In the genomic region with DNA sequence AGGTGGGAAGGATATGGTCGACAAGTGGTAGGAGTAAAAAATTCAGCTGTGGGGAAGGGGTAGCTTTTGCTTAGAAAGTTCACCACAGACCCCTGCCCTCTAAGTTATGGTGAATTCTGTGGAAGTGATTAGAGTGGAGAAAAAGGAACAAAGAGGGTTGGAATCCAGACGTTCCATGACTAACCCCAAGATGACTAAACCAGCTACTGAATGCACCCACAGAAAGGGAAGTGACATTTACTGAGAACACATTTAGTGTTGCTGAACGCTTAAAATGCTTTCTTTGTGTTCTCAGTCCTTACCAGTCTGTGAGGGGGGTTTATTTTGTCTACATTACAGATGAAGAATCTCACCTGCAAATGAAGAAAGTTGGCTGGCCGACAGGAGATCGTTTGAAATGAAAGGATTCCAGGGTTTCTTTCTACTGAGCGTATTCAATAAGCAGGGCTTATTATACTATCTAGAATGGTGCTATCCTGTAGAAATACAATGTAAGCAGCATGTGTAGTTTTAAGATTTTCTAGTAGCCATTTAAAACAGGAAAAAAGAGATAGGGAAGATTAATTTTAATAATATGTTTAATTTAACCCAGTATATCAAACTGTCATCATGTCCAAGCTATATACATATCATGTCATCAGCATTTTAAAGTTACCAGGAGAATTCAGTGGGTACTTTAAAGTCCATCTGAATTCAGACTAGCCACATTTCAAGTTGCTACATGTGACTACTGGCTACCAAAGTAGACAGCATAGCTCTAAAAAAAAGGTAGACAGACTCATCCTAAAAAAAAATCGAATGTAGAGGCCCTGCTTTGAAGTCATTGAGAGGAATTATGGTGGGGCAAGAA, we compare ENCODE assay signal across 1 cellular context.
A peak's percentile ranks its signal among the peaks of the same experiment; 100 is the strongest.
TF ChIP-seq lines count a peak whose summit lies in the region.

No MANE protein-coding gene starts in this region.

TF ChIP-seq in SK-N-SH, 30 proteins besides CTCF, POLR2A, EP300 and RAD21 (continued from another document):
- TF ChIP-seq REST (IDR thresholded peaks at IDR 0.05; ENCODE audit: low read depth, low read length): 0 out of 2 replicates have a peak, but pooled peaks have one; percentile 39
- TF ChIP-seq YY1 (IDR thresholded peaks at IDR 0.05; ENCODE audit: low read depth): peak; percentile 12; the same call in 1 of the 2 replicates
- TF ChIP-seq SIN3A (IDR thresholded peaks at IDR 0.05; ENCODE audit: borderline replicate concordance, low read depth, low read length): 0 out of 2 replicates have a peak, but pooled peaks have one; percentile 21
- TF ChIP-seq RXRA (IDR thresholded peaks at IDR 0.05; ENCODE audit: borderline replicate concordance, low read depth): peak; percentile 78; the same call in 1 of the 2 replicates
- TF ChIP-seq, protein P1, sequence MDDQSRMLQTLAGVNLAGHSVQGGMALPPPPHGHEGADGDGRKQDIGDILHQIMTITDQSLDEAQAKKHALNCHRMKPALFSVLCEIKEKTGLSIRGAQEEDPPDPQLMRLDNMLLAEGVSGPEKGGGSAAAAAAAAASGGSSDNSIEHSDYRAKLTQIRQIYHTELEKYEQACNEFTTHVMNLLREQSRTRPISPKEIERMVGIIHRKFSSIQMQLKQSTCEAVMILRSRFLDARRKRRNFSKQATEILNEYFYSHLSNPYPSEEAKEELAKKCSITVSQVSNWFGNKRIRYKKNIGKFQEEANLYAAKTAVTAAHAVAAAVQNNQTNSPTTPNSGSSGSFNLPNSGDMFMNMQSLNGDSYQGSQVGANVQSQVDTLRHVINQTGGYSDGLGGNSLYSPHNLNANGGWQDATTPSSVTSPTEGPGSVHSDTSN (IDR thresholded peaks at IDR 0.05): peak; percentile 83
- TF ChIP-seq NRF1 (IDR thresholded peaks at IDR 0.05; ENCODE audit: low read depth, low read length): no peak
- peak; percentile 86 for TF ChIP-seq TEAD4 (IDR thresholded peaks at IDR 0.05; ENCODE audit: borderline replicate concordance, insufficient read depth)
- TF ChIP-seq, protein P2, sequence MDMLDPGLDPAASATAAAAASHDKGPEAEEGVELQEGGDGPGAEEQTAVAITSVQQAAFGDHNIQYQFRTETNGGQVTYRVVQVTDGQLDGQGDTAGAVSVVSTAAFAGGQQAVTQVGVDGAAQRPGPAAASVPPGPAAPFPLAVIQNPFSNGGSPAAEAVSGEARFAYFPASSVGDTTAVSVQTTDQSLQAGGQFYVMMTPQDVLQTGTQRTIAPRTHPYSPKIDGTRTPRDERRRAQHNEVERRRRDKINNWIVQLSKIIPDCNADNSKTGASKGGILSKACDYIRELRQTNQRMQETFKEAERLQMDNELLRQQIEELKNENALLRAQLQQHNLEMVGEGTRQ (IDR thresholded peaks at IDR 0.05; ENCODE audit: borderline replicate concordance, low read depth, low read length): no peak
- TF ChIP-seq, protein P3, sequence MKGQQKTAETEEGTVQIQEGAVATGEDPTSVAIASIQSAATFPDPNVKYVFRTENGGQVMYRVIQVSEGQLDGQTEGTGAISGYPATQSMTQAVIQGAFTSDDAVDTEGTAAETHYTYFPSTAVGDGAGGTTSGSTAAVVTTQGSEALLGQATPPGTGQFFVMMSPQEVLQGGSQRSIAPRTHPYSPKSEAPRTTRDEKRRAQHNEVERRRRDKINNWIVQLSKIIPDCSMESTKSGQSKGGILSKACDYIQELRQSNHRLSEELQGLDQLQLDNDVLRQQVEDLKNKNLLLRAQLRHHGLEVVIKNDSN (IDR thresholded peaks at IDR 0.05; ENCODE audit: borderline replicate concordance, low read depth): no peak
- TF ChIP-seq JUND (IDR thresholded peaks at IDR 0.05): peak; percentile 81
- TF ChIP-seq EZH2phosphoT487 (IDR thresholded peaks at IDR 0.05; ENCODE audit: borderline replicate concordance, low read depth): no peak
- peak; percentile 76; the same call in 1 of the 2 replicates for TF ChIP-seq POLR2AphosphoS5 (IDR thresholded peaks at IDR 0.05; ENCODE audit: low read depth, low read length)
- no peak for TF ChIP-seq GATA2 (CRISPR knock-in tag; IDR thresholded peaks at IDR 0.05)
- peak; percentile 49; the same call in 1 of the 2 replicates for TF ChIP-seq FOXM1 (IDR thresholded peaks at IDR 0.05; ENCODE audit: low read depth)
- TF ChIP-seq TCF12 (IDR thresholded peaks at IDR 0.05): peak; percentile 91
- peak; percentile 81; the same call in 1 of the 2 replicates for TF ChIP-seq MEF2A (IDR thresholded peaks at IDR 0.05; ENCODE audit: borderline replicate concordance, low read depth)
- TF ChIP-seq MAX (IDR thresholded peaks at IDR 0.05; ENCODE audit: low read depth): peak; percentile 41; the same call in 1 of the 2 replicates
TF ChIP-seq in SK-N-SH: peak in this region for 16.
